Comparison of ENCODE assay signal across 17 cellular contexts in genomic region chr2:220855296-220855695, GRCh38.
DNase-seq lines count a peak whose midpoint lies in the region; ATAC-seq and TF ChIP-seq lines count a peak whose summit lies in the region.
"Had no signal": no experiment of that assay in that cellular context is flagged by ENCODE, and none has a peak within 500 bp of the region (broad histone marks: within the 10 kb centered on the region; RNA-seq: fewer than 3 reads in every experiment).

No MANE protein-coding gene starts in this region.

- no peak overlapping the region for H3K56ac ChIP-seq in IMR-90 (ENCODE audit: extremely low read depth, insufficient read depth, low read length)

- no TSS peak for BruUV-seq in IMR-90 (replicated peaks; lab: Mats Ljungman, UMichigan)

- H2AK5ac ChIP-seq in IMR-90 (ENCODE audit: low read depth, low read length) = no peak overlapping the region

- no peak overlapping the region for H2BK15ac ChIP-seq in IMR-90 (ENCODE audit: low read depth, low read length)

- no peaks in the 10 kb centered on the region for H3K9me1 ChIP-seq in IMR-90 (ENCODE audit: insufficient read depth, low read length)

- no peak for TF ChIP-seq CTCF in IMR-90 (conservative IDR thresholded peaks at IDR 0.05; ENCODE audit: low read depth, low read length)
- no peak for TF ChIP-seq CTCF in foreskin keratinocyte (conservative IDR thresholded peaks at IDR 0.05)
- no peak for TF ChIP-seq CTCF in upper lobe of right lung (IDR thresholded peaks at IDR 0.05)

- dilution Hi-C loops in IMR-90 (cut with HindIII; ENCODE audit: low sequenced_read_pairs, unreplicated experiment) = no loop called here

- WGBS in IMR-90 (ENCODE audit: extremely low coverage in 2 of 2, insufficient read length in 1 of 2), 2 experiments = no CpG with 5 or more reads among the region's 2 CpGs

- H4K5ac ChIP-seq in IMR-90 (ENCODE audit: low read depth, low read length) = 0 out of 2 replicates have a peak overlapping the region, but pooled peaks have one; percentile 12

- H2BK5ac ChIP-seq in IMR-90 (ENCODE audit: low read depth, low read length, poor library complexity, severe bottlenecking) = no peak overlapping the region

- intact Hi-C loops in IMR-90 (cut with micrococcal nuclease) = no loop called here
- intact Hi-C loops in upper lobe of right lung (cut with DNase I) = no loop called here

- no peak overlapping the region for H3K4me2 ChIP-seq in IMR-90 (ENCODE audit: low read depth, low read length)

- H3K4me3 ChIP-seq in IMR-90 (ENCODE audit: insufficient read depth, low read depth, low read length) (no peak overlapping the region), upper lobe of right lung (no peak overlapping the region)
- H3K4me3 ChIP-seq: adrenal gland, esophagus squamous epithelium had no signal

- no peak for ATAC-seq in IMR-90 (ENCODE audit: low read depth)
- ATAC-seq in foreskin keratinocyte = peak; percentile 90
- no peak for ATAC-seq in upper lobe of right lung
- ATAC-seq in GM18868 (IDR thresholded peaks at IDR 0.05; ENCODE audit: unreplicated experiment) = no peak
- ATAC-seq: activated CD8-positive, alpha-beta T cell treated with anti-CD3 and anti-CD28 coated beads for 36 hours had no signal

- CTCF ChIA-PET in IMR-90 (lab: Yijun Ruan, JAX) = no interaction called here

- no peaks in the 10 kb centered on the region for H3K36me3 ChIP-seq in IMR-90 (ENCODE audit: control insufficient read depth, insufficient read depth, low read length)
- H3K36me3 ChIP-seq in upper lobe of right lung = no peaks in the 10 kb centered on the region
- H3K36me3 ChIP-seq: adrenal gland, BE2C, esophagus squamous epithelium had no signal

- H3K4me1 ChIP-seq in IMR-90 (ENCODE audit: control insufficient read depth, insufficient read depth, low read length) (0 out of 2 replicates have a peak, but pooled peaks cover 2% of the 10 kb centered on the region), foreskin keratinocyte (peaks cover 6% of the 10 kb centered on the region), upper lobe of right lung (no peaks in the 10 kb centered on the region)
- H3K4me1 ChIP-seq: adrenal gland, BE2C, esophagus squamous epithelium had no signal

- no peak overlapping the region for H2BK120ac ChIP-seq in IMR-90 (ENCODE audit: low read depth, low read length)

- H3K27me3 ChIP-seq in IMR-90 (ENCODE audit: control insufficient read depth, insufficient read depth, low read length) = no peaks in the 10 kb centered on the region
- H3K27me3 ChIP-seq in foreskin keratinocyte = no peaks in the 10 kb centered on the region
- no peaks in the 10 kb centered on the region for H3K27me3 ChIP-seq in upper lobe of right lung
- H3K27me3 ChIP-seq: adrenal gland, BE2C, esophagus squamous epithelium had no signal

- TF ChIP-seq POLR2A in IMR-90 (IDR thresholded peaks at IDR 0.05; ENCODE audit: low read depth, low read length) = no peak

- no peak overlapping the region for H3K23ac ChIP-seq in IMR-90 (ENCODE audit: low read depth, low read length)

- H2AFZ ChIP-seq in IMR-90 (replicated peaks; ENCODE audit: low read length, poor library complexity) = no peak overlapping the region

- H3K18ac ChIP-seq in IMR-90 (ENCODE audit: low read depth, low read length) = no peak overlapping the region

- H3K14ac ChIP-seq in IMR-90 (replicated peaks; ENCODE audit: low read depth, low read length) = 0 out of 2 replicates have a peak overlapping the region, but pooled peaks have one; percentile 7

- no peak overlapping the region for H4K8ac ChIP-seq in IMR-90 (ENCODE audit: low read depth in 2 of 2, low read length in 2 of 2)

- H3K27ac ChIP-seq in IMR-90 (ENCODE audit: insufficient read depth, low read length) = no peak overlapping the region
- no peak overlapping the region for H3K27ac ChIP-seq in foreskin keratinocyte
- H3K27ac ChIP-seq in upper lobe of right lung = no peak overlapping the region
- H3K27ac ChIP-seq: adrenal gland, esophagus squamous epithelium had no signal

- H3K79me1 ChIP-seq in IMR-90 (ENCODE audit: low read depth in 1 of 2, low read length in 2 of 2) = no peaks in the 10 kb centered on the region

- in situ Hi-C loops in IMR-90 (cut with MboI; ENCODE audit: low sequenced_read_pairs) (no loop called here), SK-MEL-5 (cut with HindIII; ENCODE audit: low pct_unique_long_range_greater_than_20kb, low sequenced_read_pairs) (no loop called here), KBM-7 (cut with MboI; ENCODE audit: low pct_unique_long_range_greater_than_20kb, low sequenced_read_pairs) (no loop called here)

- no peak overlapping the region for H2AK9ac ChIP-seq in IMR-90 (replicated peaks; ENCODE audit: low read depth, low read length, poor library complexity)

- H3K9ac ChIP-seq in IMR-90 (ENCODE audit: low read depth, low read length) = no peak overlapping the region

- H3K4ac ChIP-seq in IMR-90 (ENCODE audit: low read depth, low read length) = no peak overlapping the region

- H3K9me3 ChIP-seq in IMR-90 (ENCODE audit: control insufficient read depth, insufficient read depth, low read length) (no peaks in the 10 kb centered on the region), upper lobe of right lung (no peaks in the 10 kb centered on the region)
- H3K9me3 ChIP-seq: adrenal gland, BE2C, esophagus squamous epithelium had no signal

- no peak overlapping the region for H4K91ac ChIP-seq in IMR-90 (ENCODE audit: insufficient read depth, low read depth, low read length)

- no peak overlapping the region for H2BK20ac ChIP-seq in IMR-90 (ENCODE audit: low read depth, low read length)

- TF ChIP-seq RAD21 in IMR-90 (IDR thresholded peaks at IDR 0.05; ENCODE audit: low read length) = no peak

- DNase-seq in IMR-90 (peak; percentile 57), SK-MEL-5 (ENCODE audit: low read depth, low spot score) (peak; percentile 11), foreskin keratinocyte (peak; percentile 77 to 88), renal cortical epithelial cell (ENCODE audit: low read depth) (peak; percentile 6), upper lobe of right lung (no peak), D341Med (ENCODE audit: low spot score) (no peak), KBM-7 (no peak)
- DNase-seq: activated CD8-positive, alpha-beta T cell treated with anti-CD3 and anti-CD28 coated beads for 36 hours; adrenal gland; BE2C; esophagus squamous epithelium; H7; NCI-H1105; NCI-H446; OCI-M1; small intestine had no signal

- POLR2A ChIA-PET in IMR-90 (lab: Charles Lee; ENCODE audit: unreplicated experiment) = no interaction called here

- H4K20me1 ChIP-seq in IMR-90 (ENCODE audit: insufficient read depth, low read length) = no peaks in the 10 kb centered on the region

TF ChIP-seq in IMR-90, 13 proteins besides CTCF, POLR2A, EP300 and RAD21:
- TF ChIP-seq RCOR1 (IDR thresholded peaks at IDR 0.05; ENCODE audit: insufficient replicate concordance, low read length) (no peak), SMC3 (IDR thresholded peaks at IDR 0.05; ENCODE audit: low read depth, low read length) (no peak), MXI1 (IDR thresholded peaks at IDR 0.05; ENCODE audit: borderline replicate concordance, low read depth, low read length) (no peak), RFX5 (IDR thresholded peaks at IDR 0.05; ENCODE audit: low read depth, low read length) (no peak), FOS (IDR thresholded peaks at IDR 0.05; ENCODE audit: low read depth, low read length) (no peak), MAFK (IDR thresholded peaks at IDR 0.05; ENCODE audit: low read depth, low read length) (no peak)

Comparison
In these comparisons a context has a peak if more than half of its experiments do, and no peak if none do; other contexts are left out.
1. DNase-seq: peak in IMR-90 (single experiment), SK-MEL-5 (single experiment), foreskin keratinocyte (2 of 2) and renal cortical epithelial cell (single experiment); none in upper lobe of right lung (single experiment), D341Med (single experiment) and KBM-7 (single experiment).